In the genomic region with DNA sequence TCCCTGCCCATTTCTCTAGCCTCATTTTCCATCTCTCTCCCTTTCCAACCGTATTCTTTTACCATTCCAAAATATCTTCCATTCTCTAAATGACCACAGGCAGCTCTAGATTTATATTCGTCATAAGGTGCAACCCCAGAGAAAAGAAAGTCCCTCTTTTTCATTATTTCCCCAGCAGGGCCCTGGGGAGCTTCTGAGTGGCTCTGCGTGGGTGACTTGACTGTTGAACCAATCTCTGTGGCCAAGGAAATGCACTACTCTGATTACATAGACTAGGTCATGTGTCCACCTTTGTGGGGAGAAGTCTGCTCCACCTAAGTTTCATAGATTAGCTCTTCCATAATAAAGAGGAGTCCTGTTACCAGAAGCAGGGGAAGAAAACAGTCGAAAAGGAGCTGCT, we compare ENCODE assay signal across 14 cellular contexts.
DNase-seq lines count a peak whose midpoint lies in the region; ATAC-seq lines count a peak whose summit lies in the region.
"Had no signal": no experiment of that assay in that cellular context is flagged by ENCODE, and none has a peak within 500 bp of the region (broad histone marks: within the 10 kb centered on the region; RNA-seq: fewer than 3 reads in every experiment).

No MANE protein-coding gene starts in this region.

- ATAC-seq in GM18858 (IDR thresholded peaks at IDR 0.05; ENCODE audit: unreplicated experiment) (peak; percentile 62), GM21367 (IDR thresholded peaks at IDR 0.05; ENCODE audit: unreplicated experiment) (peak; percentile 80), HG02852 (IDR thresholded peaks at IDR 0.05; ENCODE audit: unreplicated experiment) (peak; percentile 91), HG03457 (IDR thresholded peaks at IDR 0.05; ENCODE audit: unreplicated experiment) (peak; percentile 95), GM21717 (IDR thresholded peaks at IDR 0.05; ENCODE audit: unreplicated experiment) (no peak), HG03045 (IDR thresholded peaks at IDR 0.05; ENCODE audit: unreplicated experiment) (no peak)
- ATAC-seq: natural killer cell had no signal

- no peak for DNase-seq in stimulated activated naive CD4-positive, alpha-beta T cell treated with Interleukin-2 at 50 U/mL for 16 hours (lab: John Stamatoyannopoulos, UW)
- DNase-seq in activated T-cell treated with anti-CD3 and anti-CD28 coated beads for 4 hours = no peak
- DNase-seq: activated gamma-delta T cell treated with Interleukin-2 at 50 U/mL for 16 hours, natural killer cell, NCI-H1092 treated with DMSO at 0.1 percent for 48 hours, NCI-H345, SJCRH30, tibial artery had no signal

Comparison
In these comparisons a context has a peak if more than half of its experiments do, and no peak if none do; other contexts are left out.
1. ATAC-seq: peak in GM18858 (single experiment), GM21367 (single experiment), HG02852 (single experiment) and HG03457 (single experiment); none in GM21717 (single experiment) and HG03045 (single experiment).